In the genomic region with DNA sequence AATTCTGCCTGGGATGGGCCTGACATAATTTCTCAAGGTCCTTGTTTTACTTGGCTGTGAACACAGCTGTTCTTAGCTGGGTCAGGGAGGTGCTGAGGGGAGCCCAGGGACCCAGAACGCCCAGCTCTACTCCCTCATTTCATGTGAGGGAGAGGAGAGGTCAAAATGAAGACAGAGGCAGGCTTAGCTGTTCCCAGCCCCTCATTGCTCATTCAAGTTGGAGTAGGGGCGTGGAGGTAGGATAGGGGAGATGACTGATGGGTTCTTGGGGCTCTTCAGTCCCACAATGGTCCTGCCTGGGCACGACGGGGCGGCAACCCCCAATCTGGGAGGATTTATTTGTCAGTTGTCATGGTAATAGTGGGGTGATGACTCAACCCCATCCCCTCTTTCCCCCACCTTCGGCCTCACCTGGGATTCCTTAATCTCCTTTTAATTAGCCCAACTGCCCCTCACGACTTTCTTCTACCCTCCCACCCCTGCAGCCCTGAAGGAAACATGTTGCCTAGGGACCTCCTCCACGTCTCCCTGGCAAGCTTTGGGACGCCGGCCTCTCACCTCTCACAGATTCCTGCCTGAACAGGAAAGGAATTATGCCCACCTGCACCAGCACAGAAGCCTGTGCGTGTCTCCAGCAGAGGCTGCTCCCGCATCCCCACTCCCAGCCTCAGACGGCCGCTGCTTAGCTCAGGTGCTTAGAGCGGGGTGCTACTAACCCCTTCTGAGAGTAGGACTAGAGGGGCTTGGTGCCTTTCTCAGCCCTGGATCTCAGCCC, we compare ENCODE assay signal across 1 cellular context.
TF ChIP-seq lines count a peak whose summit lies in the region.

No MANE protein-coding gene starts in this region.

TF ChIP-seq in GM23338, 12 proteins besides CTCF, POLR2A, EP300 and RAD21 (continued from another document):
- TF ChIP-seq ZNF462 (CRISPR knock-in tag; IDR thresholded peaks at IDR 0.05) (no peak), ZNF331 (CRISPR knock-in tag; IDR thresholded peaks at IDR 0.05; ENCODE audit: low read depth) (no peak), EZH2phosphoT487 (IDR thresholded peaks at IDR 0.05; ENCODE audit: unreplicated experiment) (no peak), POLR2AphosphoS5 (IDR thresholded peaks at IDR 0.05; ENCODE audit: low read depth) (no peak), CREB1 (CRISPR knock-in tag; IDR thresholded peaks at IDR 0.05; ENCODE audit: low read depth) (no peak)
- TF ChIP-seq, protein P1, sequence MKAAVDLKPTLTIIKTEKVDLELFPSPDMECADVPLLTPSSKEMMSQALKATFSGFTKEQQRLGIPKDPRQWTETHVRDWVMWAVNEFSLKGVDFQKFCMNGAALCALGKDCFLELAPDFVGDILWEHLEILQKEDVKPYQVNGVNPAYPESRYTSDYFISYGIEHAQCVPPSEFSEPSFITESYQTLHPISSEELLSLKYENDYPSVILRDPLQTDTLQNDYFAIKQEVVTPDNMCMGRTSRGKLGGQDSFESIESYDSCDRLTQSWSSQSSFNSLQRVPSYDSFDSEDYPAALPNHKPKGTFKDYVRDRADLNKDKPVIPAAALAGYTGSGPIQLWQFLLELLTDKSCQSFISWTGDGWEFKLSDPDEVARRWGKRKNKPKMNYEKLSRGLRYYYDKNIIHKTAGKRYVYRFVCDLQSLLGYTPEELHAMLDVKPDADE (IDR thresholded peaks at IDR 0.05), result no peak
